ENCODE assay signal across 22 cellular contexts in the genomic region with DNA sequence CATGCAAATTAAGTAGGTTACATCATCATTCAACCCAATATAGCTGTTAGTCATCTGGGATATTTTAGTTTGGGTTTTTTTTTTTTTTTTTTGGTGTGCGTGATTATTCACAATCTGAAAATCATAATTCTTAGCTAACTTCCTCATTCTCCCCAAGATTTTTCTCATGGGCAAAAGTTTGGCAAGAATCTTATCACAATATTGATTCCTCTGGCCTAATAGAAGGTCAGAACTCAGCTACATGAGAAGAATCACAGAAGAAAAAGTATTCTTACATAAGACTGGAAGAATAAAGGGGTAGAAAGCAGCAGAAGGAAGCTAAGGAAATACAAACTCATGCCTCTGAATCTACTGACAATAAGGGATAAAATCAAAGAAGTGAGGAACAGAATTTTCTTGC.
DNase-seq lines count a peak whose midpoint lies in the region; ATAC-seq, FAIRE-seq and TF ChIP-seq lines count a peak whose summit lies in the region.
"Had no signal": no experiment of that assay in that cellular context is flagged by ENCODE, and none has a peak within 500 bp of the region (broad histone marks: within the 10 kb centered on the region; RNA-seq: fewer than 3 reads in every experiment).

No MANE protein-coding gene starts in this region.

- TF ChIP-seq CTCF in OCI-LY3 (IDR thresholded peaks at IDR 0.05; ENCODE audit: low read depth, low read length) = no peak
- no peak for TF ChIP-seq CTCF in GM12878 (IDR thresholded peaks at IDR 0.05 in 2 of 3, conservative IDR thresholded peaks at IDR 0.05 in 1 of 3; ENCODE audit: control insufficient read depth in 2 of 3, extremely low read depth in 1 of 3, insufficient read depth in 1 of 3, low read depth in 3 of 3, low read length in 3 of 3)
- TF ChIP-seq CTCF in colonic mucosa (IDR thresholded peaks at IDR 0.05) = no peak

- intact Hi-C loops in GM12878 (cut with micrococcal nuclease; ENCODE audit: unreplicated experiment) = loop anchor here (10.0 kb wide), 1 partner anchor 510 kb away; no protein-coding TSS in a partner anchor
- intact Hi-C loops in colonic mucosa (cut with DNase I) = no loop called here

- no peaks in the 10 kb centered on the region for H3K27me3 ChIP-seq in OCI-LY3 (ENCODE audit: low read depth, low read length)
- H3K27me3 ChIP-seq in GM12878 (replicated peaks in 1 of 2; ENCODE audit: control insufficient read depth in 2 of 2, insufficient read depth in 2 of 2, low read length in 1 of 2) = no peaks in the 10 kb centered on the region
- no peaks in the 10 kb centered on the region for H3K27me3 ChIP-seq in colonic mucosa
- H3K27me3 ChIP-seq in Karpas-422 (ENCODE audit: low read length) = no peaks in the 10 kb centered on the region
- H3K27me3 ChIP-seq: BE2C, SJCRH30 had no signal

- H3K4me1 ChIP-seq in OCI-LY3 (ENCODE audit: low read length) (peaks cover 19% of the 10 kb centered on the region), GM12878 (ENCODE audit: control insufficient read depth, insufficient read depth, low read length) (no peaks in the 10 kb centered on the region), colonic mucosa (no peaks in the 10 kb centered on the region), Karpas-422 (ENCODE audit: low read length) (no peaks in the 10 kb centered on the region)
- H3K4me1 ChIP-seq: SJCRH30 had no signal

- H2AFZ ChIP-seq in OCI-LY3 (ENCODE audit: low read depth, low read length) = no peak overlapping the region
- H2AFZ ChIP-seq in GM12878 (ENCODE audit: control insufficient read depth, low read depth, low read length) = no peak overlapping the region
- no peak overlapping the region for H2AFZ ChIP-seq in Karpas-422 (ENCODE audit: low read length)

- SMC1A ChIA-PET in GM12878 (lab: Charles Lee; ENCODE audit: uncharacterized antibody, unreplicated experiment) = interaction anchor here (1.2 kb wide), 1 partner anchor 16 kb away, joined by 3 read pairs; no protein-coding TSS in a partner anchor

- RAD21 ChIA-PET in GM12878 (lab: Charles Lee; ENCODE audit: unreplicated experiment) = interaction anchor here (0.6 kb wide), 1 partner anchor 14 kb away, joined by 5 read pairs; no protein-coding TSS in a partner anchor

- DNase-seq in SKM-1 treated with dmso at 0.1 percent for 144 hours (lab: John Stamatoyannopoulos, UW; ENCODE audit: unreplicated experiment) (peak; percentile 19), SKM-1 (lab: John Stamatoyannopoulos, UW; ENCODE audit: unreplicated experiment) (no peak), GM12878 (ENCODE audit: low read depth, low spot score) (no peak), NCI-H146 (lab: John Stamatoyannopoulos, UW) (no peak), GM12892 (ENCODE audit: insufficient read length) (no peak), colonic mucosa (no peak), Karpas-422 (no peak)
- DNase-seq: BE2C; CD4-positive, CD25-positive, alpha-beta regulatory T cell; COR-L47; DMS153; GF-D8; KG1; NCI-H1092; NCI-H2081 treated with DMSO at 0.1 percent for 48 hours; NK-92 treated with Interleukin-12 subunit alpha and Interleukin-12 subunit beta, amount 100 ng/mL, for 24 hours; SJCRH30; SW 1271 had no signal

- H4K20me1 ChIP-seq in OCI-LY3 (ENCODE audit: insufficient read depth, low read length) (no peaks in the 10 kb centered on the region), GM12878 (ENCODE audit: control insufficient read depth, insufficient read depth) (no peaks in the 10 kb centered on the region), Karpas-422 (ENCODE audit: insufficient read depth, low read depth, low read length) (no peaks in the 10 kb centered on the region)

- H3K9me2 ChIP-seq in Karpas-422 (replicated peaks; ENCODE audit: insufficient read depth, low read length) = no peaks in the 10 kb centered on the region

- H3K4me2 ChIP-seq in OCI-LY3 (ENCODE audit: low read length) (peak overlapping the region; percentile 16; the same call in 1 of the 2 replicates), GM12878 (ENCODE audit: control insufficient read depth, insufficient read depth) (no peak overlapping the region), Karpas-422 (ENCODE audit: low read depth, low read length, poor library complexity, severe bottlenecking) (no peak overlapping the region)

- no peak for TF ChIP-seq POLR2A in GM12878 (IDR thresholded peaks at IDR 0.05; ENCODE audit: low read depth, low read length)
- TF ChIP-seq POLR2A in GM12892 (IDR thresholded peaks at IDR 0.05; ENCODE audit: low read depth, low read length) = no peak

- no peak overlapping the region for H3K9ac ChIP-seq in OCI-LY3 (ENCODE audit: low read length)
- H3K9ac ChIP-seq in GM12878 (ENCODE audit: control insufficient read depth, insufficient read depth, low read length) = no peak overlapping the region
- no peak overlapping the region for H3K9ac ChIP-seq in colonic mucosa (ENCODE audit: low read depth in 2 of 2, low read length in 2 of 2)
- no peak overlapping the region for H3K9ac ChIP-seq in Karpas-422 (ENCODE audit: low read length)

- TF ChIP-seq EP300 in GM12878 (IDR thresholded peaks at IDR 0.05; ENCODE audit: borderline replicate concordance in 1 of 2, control insufficient read depth in 1 of 2, low read depth in 2 of 2, low read length in 2 of 2) = no peak

- WGBS in GM12878 (ENCODE audit: insufficient coverage, insufficient replicate concordance, low lambda C conversion rate, missing lambda C conversion rate) = 40% methylated on average over 1 of the region's 1 CpG

- H3K36me3 ChIP-seq in OCI-LY3 (replicated peaks; ENCODE audit: low read depth, low read length) = no peaks in the 10 kb centered on the region
- H3K36me3 ChIP-seq in GM12878 (ENCODE audit: control insufficient read depth in 2 of 2, insufficient read depth in 2 of 2, low read length in 1 of 2) = no peaks in the 10 kb centered on the region
- no peaks in the 10 kb centered on the region for H3K36me3 ChIP-seq in colonic mucosa
- H3K36me3 ChIP-seq in Karpas-422 (ENCODE audit: insufficient read depth, low read length) = no peaks in the 10 kb centered on the region
- H3K36me3 ChIP-seq: BE2C, SJCRH30 had no signal

- BruUV-seq in GM12878 (replicated peaks; lab: Mats Ljungman, UMichigan) = no TSS peak

- no peaks in the 10 kb centered on the region for H3K79me2 ChIP-seq in OCI-LY3 (ENCODE audit: low read length)
- no peaks in the 10 kb centered on the region for H3K79me2 ChIP-seq in GM12878 (ENCODE audit: control insufficient read depth, insufficient read depth, low read length)
- H3K79me2 ChIP-seq in Karpas-422 (ENCODE audit: low read length) = no peaks in the 10 kb centered on the region

- no peak overlapping the region for H3K4me3 ChIP-seq in OCI-LY3 (ENCODE audit: low read length)
- no peak overlapping the region for H3K4me3 ChIP-seq in GM12878
- no peak overlapping the region for H3K4me3 ChIP-seq in colonic mucosa
- H3K4me3 ChIP-seq in Karpas-422 (ENCODE audit: low read length) = no peak overlapping the region
- H3K4me3 ChIP-seq: SJCRH30 had no signal

- no peak for ATAC-seq in GM12878
- ATAC-seq: Panc1 had no signal

- TF ChIP-seq RAD21 in GM12878 (IDR thresholded peaks at IDR 0.05; ENCODE audit: insufficient read depth, low read depth, low read length) = no peak

- CTCF ChIA-PET in GM12878 (lab: Yijun Ruan, JAX) = interaction anchor here (0.6 to 1.0 kb wide), 3 partner anchors 13 to 511 kb away, joined by 3 read pairs; no protein-coding TSS in a partner anchor

- H3K9me3 ChIP-seq in OCI-LY3 (ENCODE audit: insufficient read depth, low read length) (no peaks in the 10 kb centered on the region), GM12878 (replicated peaks; ENCODE audit: control insufficient read depth, insufficient read depth, low read length) (no peaks in the 10 kb centered on the region), colonic mucosa (no peaks in the 10 kb centered on the region), Karpas-422 (ENCODE audit: low read length) (no peaks in the 10 kb centered on the region)
- H3K9me3 ChIP-seq: BE2C, SJCRH30 had no signal

- no peak for FAIRE-seq in GM12878 (lab: Jason Lieb, UNC)
- no peak for FAIRE-seq in GM12892 (lab: Jason Lieb, UNC)
- FAIRE-seq: H1 had no signal

- no peak overlapping the region for H3K27ac ChIP-seq in OCI-LY3 (ENCODE audit: low read length)
- no peak overlapping the region for H3K27ac ChIP-seq in GM12878 (ENCODE audit: control insufficient read depth, insufficient read depth)
- H3K27ac ChIP-seq in colonic mucosa = no peak overlapping the region
- H3K27ac ChIP-seq in Karpas-422 (ENCODE audit: low read length) = no peak overlapping the region
- H3K27ac ChIP-seq: 22Rv1, SJCRH30 had no signal

- POLR2A ChIA-PET in GM12878 (lab: Charles Lee) = interaction anchor here (0.7 kb wide), 1 partner anchor 9 kb away, joined by 3 read pairs; no protein-coding TSS in a partner anchor

- in situ Hi-C loops in GM12878 (cut with MboI) = no loop called here

TF ChIP-seq in GM12878, 131 proteins besides CTCF, POLR2A, EP300 and RAD21:
- TF ChIP-seq NFYA (IDR thresholded peaks at IDR 0.05; ENCODE audit: borderline replicate concordance, low read depth, low read length) = no peak
- peak; percentile 26; the same call in 1 of the 2 replicates for TF ChIP-seq ZNF384 (IDR thresholded peaks at IDR 0.05; ENCODE audit: borderline replicate concordance, low read depth, low read length)
- TF ChIP-seq ATF7 (IDR thresholded peaks at IDR 0.05; ENCODE audit: low read depth) = peak; percentile 82
- TF ChIP-seq, protein P1, sequence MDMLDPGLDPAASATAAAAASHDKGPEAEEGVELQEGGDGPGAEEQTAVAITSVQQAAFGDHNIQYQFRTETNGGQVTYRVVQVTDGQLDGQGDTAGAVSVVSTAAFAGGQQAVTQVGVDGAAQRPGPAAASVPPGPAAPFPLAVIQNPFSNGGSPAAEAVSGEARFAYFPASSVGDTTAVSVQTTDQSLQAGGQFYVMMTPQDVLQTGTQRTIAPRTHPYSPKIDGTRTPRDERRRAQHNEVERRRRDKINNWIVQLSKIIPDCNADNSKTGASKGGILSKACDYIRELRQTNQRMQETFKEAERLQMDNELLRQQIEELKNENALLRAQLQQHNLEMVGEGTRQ (IDR thresholded peaks at IDR 0.05; ENCODE audit: borderline replicate concordance, low read depth, low read length) = no peak
